8 cellular contexts compared by ENCODE assay signal in genomic region chr13:31073859-31074718, GRCh38.
DNase-seq lines count a peak whose midpoint lies in the region; ATAC-seq, FAIRE-seq and TF ChIP-seq lines count a peak whose summit lies in the region.

No MANE protein-coding gene starts in this region.

- H3K27me3 ChIP-seq in bronchial epithelial cell (ENCODE audit: control insufficient read depth, insufficient read depth, low read length): no peaks in the 10 kb centered on the region

- no peaks in the 10 kb centered on the region for H3K36me3 ChIP-seq in bronchial epithelial cell (ENCODE audit: control insufficient read depth, insufficient read depth, low read length)

- peak; percentile 33 for DNase-seq in bronchial epithelial cell (ENCODE audit: low read depth)
- peak in 2 of 3 experiments; percentile 8 to 24 for DNase-seq in stimulated activated CD4-positive, alpha-beta T cell treated with anti-CD3 and anti-CD28 coated beads, TNF-alpha, amount 100 ng/mL, for 24 hours (ENCODE audit: low read depth in 3 of 3)
- no peak for DNase-seq in CD1c-positive myeloid dendritic cell (ENCODE audit: extremely low spot score)
- no peak for DNase-seq in ureter (ENCODE audit: low spot score)
- no peak for DNase-seq in NCI-H146 (lab: John Stamatoyannopoulos, UW)

- TF ChIP-seq CTCF in bronchial epithelial cell (IDR thresholded peaks at IDR 0.05; ENCODE audit: insufficient read depth, low read length, severe bottlenecking): no peak

- ATAC-seq in GM18498 (IDR thresholded peaks at IDR 0.05; ENCODE audit: unreplicated experiment) (peak; percentile 93), GM21367 (IDR thresholded peaks at IDR 0.05; ENCODE audit: unreplicated experiment) (peak; percentile 95), HG03521 (IDR thresholded peaks at IDR 0.05; ENCODE audit: unreplicated experiment) (peak; percentile 90)

- H3K4me3 ChIP-seq in bronchial epithelial cell (ENCODE audit: low read depth, low read length): no peak overlapping the region

- peak; percentile 80 for FAIRE-seq in bronchial epithelial cell (lab: Jason Lieb, UNC)

Comparison
In these comparisons a context has a peak if more than half of its experiments do, and no peak if none do; other contexts are left out.
1. DNase-seq: peak in bronchial epithelial cell (single experiment) and stimulated activated CD4-positive, alpha-beta T cell treated with anti-CD3 and anti-CD28 coated beads, TNF-alpha, amount 100 ng/mL, for 24 hours (2 of 3); none in CD1c-positive myeloid dendritic cell (single experiment), ureter (single experiment) and NCI-H146 (single experiment).
2. Peak in every context shown above with its lines, with median percentiles within 50 percentile points of each other: ATAC-seq.